ENCODE assay signal across 9 cellular contexts in the genomic region with DNA sequence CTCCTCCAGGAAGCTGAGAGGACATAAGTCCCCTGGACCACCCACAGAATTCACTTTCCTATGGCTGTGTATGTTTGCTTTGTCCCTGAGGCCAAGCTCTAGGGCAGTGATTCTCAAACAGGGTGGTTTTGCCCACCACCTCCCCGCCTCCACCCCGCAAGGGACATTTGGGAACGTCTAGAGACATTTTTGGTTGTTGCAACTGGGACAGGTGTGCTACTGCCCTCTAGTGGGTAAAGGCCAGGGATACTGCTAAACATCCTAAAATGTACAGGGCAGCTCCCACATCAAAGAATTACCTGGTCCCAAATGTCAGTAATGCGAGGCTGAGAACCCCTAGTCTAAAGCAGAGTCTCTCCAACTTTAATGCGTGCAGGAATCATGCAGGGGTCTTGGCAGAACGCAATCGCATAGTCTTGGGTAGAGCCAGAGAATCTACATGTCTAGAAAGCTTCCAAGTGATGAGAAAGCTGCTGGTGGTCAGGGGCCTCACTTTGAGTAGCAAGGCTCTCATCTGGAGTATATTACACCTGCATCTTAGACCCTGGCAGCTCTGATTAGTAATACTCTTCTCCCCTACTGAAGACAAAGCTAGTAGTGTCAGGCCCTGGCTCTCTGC. TPM values are rescaled to one million over a fixed set of nuclear protein-coding genes. Genes with fewer than 3 reads are reported as not detected.
A peak's percentile ranks its signal among the peaks of the same experiment; 100 is the strongest.
DNase-seq lines count a peak whose midpoint lies in the region; ATAC-seq and TF ChIP-seq lines count a peak whose summit lies in the region.
"Had no signal": no experiment of that assay in that cellular context is flagged by ENCODE, and none has a peak within 500 bp of the region (broad histone marks: within the 10 kb centered on the region; RNA-seq: fewer than 3 reads in every experiment).

No MANE protein-coding gene starts in this region.

- TF ChIP-seq RAD21 in Ishikawa (IDR thresholded peaks at IDR 0.05; ENCODE audit: low read depth) = peak; percentile 78

- peaks cover 48% of the 10 kb centered on the region for H3K27me3 ChIP-seq in cardiac muscle cell

- H3K36me3 ChIP-seq in SK-N-MC (ENCODE audit: insufficient read depth, low read length) (no peaks in the 10 kb centered on the region), cardiac muscle cell (no peaks in the 10 kb centered on the region)

- TF ChIP-seq EP300 in Ishikawa (IDR thresholded peaks at IDR 0.05; ENCODE audit: borderline replicate concordance) = no peak

- H3K36me3 Mint-ChIP-seq in activated naive CD8-positive, alpha-beta T cell treated with anti-CD3 and anti-CD28 coated beads for 36 hours = no peaks in the 10 kb centered on the region
- H3K36me3 Mint-ChIP-seq: activated naive CD8-positive, alpha-beta T cell had no signal

- H3K4me3 ChIP-seq in SK-N-MC (no peak overlapping the region), cardiac muscle cell (no peak overlapping the region), retinal pigment epithelial cell (ENCODE audit: low read length) (no peak overlapping the region)

- H3K9me3 Mint-ChIP-seq in activated naive CD8-positive, alpha-beta T cell treated with anti-CD3 and anti-CD28 coated beads for 36 hours = no peaks in the 10 kb centered on the region

- peaks cover 10% of the 10 kb centered on the region for H3K4me1 Mint-ChIP-seq in activated naive CD8-positive, alpha-beta T cell treated with anti-CD3 and anti-CD28 coated beads for 36 hours

- peaks cover 37% of the 10 kb centered on the region for H3K27me3 Mint-ChIP-seq in activated naive CD8-positive, alpha-beta T cell treated with anti-CD3 and anti-CD28 coated beads for 36 hours

- H3K9ac ChIP-seq in SK-N-MC (ENCODE audit: insufficient read length) = no peak overlapping the region

- H3K4me1 ChIP-seq in cardiac muscle cell (ENCODE audit: low read depth) = no peaks in the 10 kb centered on the region

- H3K9me3 ChIP-seq in SK-N-MC (ENCODE audit: low read depth, low read length) (no peaks in the 10 kb centered on the region), cardiac muscle cell (ENCODE audit: low read depth) (no peaks in the 10 kb centered on the region)

- no peak overlapping the region for H3K27ac Mint-ChIP-seq in activated naive CD8-positive, alpha-beta T cell treated with anti-CD3 and anti-CD28 coated beads for 36 hours
- H3K27ac Mint-ChIP-seq: activated naive CD8-positive, alpha-beta T cell had no signal

- ATAC-seq in GM18858 (IDR thresholded peaks at IDR 0.05; ENCODE audit: unreplicated experiment) (no peak), GM21717 (IDR thresholded peaks at IDR 0.05; ENCODE audit: unreplicated experiment) (no peak)

- DNase-seq in DMS53 (lab: John Stamatoyannopoulos, UW) (peak; percentile 75), SK-N-MC (ENCODE audit: low read depth, low spot score) (peak; percentile 6), cardiac muscle cell (ENCODE audit: low read depth in 1 of 2, low spot score in 1 of 2) (peak; percentile 72 to 83), retinal pigment epithelial cell (ENCODE audit: low read depth) (no peak)
- DNase-seq in activated naive CD8-positive, alpha-beta T cell treated with anti-CD3 and anti-CD28 coated beads for 36 hours = peak; percentile 45

- H3K4me3 Mint-ChIP-seq in activated naive CD8-positive, alpha-beta T cell treated with anti-CD3 and anti-CD28 coated beads for 36 hours = no peak overlapping the region
- H3K4me3 Mint-ChIP-seq: activated naive CD8-positive, alpha-beta T cell had no signal

- TF ChIP-seq CTCF in cardiac muscle cell (IDR thresholded peaks at IDR 0.05; ENCODE audit: low read depth, low read length) (peak; percentile 73), retinal pigment epithelial cell (conservative IDR thresholded peaks at IDR 0.05; ENCODE audit: low read depth, low read length) (peak; percentile 84)

- H3K27ac ChIP-seq in SK-N-MC (no peak overlapping the region), cardiac muscle cell (no peak overlapping the region)

TF ChIP-seq in Ishikawa, 13 proteins besides CTCF, POLR2A, EP300 and RAD21:
- no peak for TF ChIP-seq TEAD4 (IDR thresholded peaks at IDR 0.05)
- TF ChIP-seq ZBTB7A (IDR thresholded peaks at IDR 0.05; ENCODE audit: low read depth) = no peak
- TF ChIP-seq EGR1 (IDR thresholded peaks at IDR 0.05) = no peak
- TF ChIP-seq YY1 (IDR thresholded peaks at IDR 0.05; ENCODE audit: low read depth) = no peak
- TF ChIP-seq, protein P1, sequence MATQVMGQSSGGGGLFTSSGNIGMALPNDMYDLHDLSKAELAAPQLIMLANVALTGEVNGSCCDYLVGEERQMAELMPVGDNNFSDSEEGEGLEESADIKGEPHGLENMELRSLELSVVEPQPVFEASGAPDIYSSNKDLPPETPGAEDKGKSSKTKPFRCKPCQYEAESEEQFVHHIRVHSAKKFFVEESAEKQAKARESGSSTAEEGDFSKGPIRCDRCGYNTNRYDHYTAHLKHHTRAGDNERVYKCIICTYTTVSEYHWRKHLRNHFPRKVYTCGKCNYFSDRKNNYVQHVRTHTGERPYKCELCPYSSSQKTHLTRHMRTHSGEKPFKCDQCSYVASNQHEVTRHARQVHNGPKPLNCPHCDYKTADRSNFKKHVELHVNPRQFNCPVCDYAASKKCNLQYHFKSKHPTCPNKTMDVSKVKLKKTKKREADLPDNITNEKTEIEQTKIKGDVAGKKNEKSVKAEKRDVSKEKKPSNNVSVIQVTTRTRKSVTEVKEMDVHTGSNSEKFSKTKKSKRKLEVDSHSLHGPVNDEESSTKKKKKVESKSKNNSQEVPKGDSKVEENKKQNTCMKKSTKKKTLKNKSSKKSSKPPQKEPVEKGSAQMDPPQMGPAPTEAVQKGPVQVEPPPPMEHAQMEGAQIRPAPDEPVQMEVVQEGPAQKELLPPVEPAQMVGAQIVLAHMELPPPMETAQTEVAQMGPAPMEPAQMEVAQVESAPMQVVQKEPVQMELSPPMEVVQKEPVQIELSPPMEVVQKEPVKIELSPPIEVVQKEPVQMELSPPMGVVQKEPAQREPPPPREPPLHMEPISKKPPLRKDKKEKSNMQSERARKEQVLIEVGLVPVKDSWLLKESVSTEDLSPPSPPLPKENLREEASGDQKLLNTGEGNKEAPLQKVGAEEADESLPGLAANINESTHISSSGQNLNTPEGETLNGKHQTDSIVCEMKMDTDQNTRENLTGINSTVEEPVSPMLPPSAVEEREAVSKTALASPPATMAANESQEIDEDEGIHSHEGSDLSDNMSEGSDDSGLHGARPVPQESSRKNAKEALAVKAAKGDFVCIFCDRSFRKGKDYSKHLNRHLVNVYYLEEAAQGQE (IDR thresholded peaks at IDR 0.05; ENCODE audit: low read depth) = no peak
- no peak for TF ChIP-seq USF1 (IDR thresholded peaks at IDR 0.05)
- TF ChIP-seq NFIC (IDR thresholded peaks at IDR 0.05) = no peak
- TF ChIP-seq TAF1 (IDR thresholded peaks at IDR 0.05; ENCODE audit: low read depth) = no peak
- TF ChIP-seq FOXM1 (IDR thresholded peaks at IDR 0.05; ENCODE audit: borderline replicate concordance, low read depth) = no peak
- TF ChIP-seq CEBPB (IDR thresholded peaks at IDR 0.05) = no peak
- TF ChIP-seq TCF12 (IDR thresholded peaks at IDR 0.05; ENCODE audit: low read depth) = no peak
- TF ChIP-seq CREB1 (IDR thresholded peaks at IDR 0.05; ENCODE audit: low read depth) = no peak
- no peak for TF ChIP-seq MAX (IDR thresholded peaks at IDR 0.05)

RNA-seq across cellular contexts. Expression of gene KCNS1, which starts 5.1 kb away (rescaled TPM):
- under 1 TPM; 0.56 to 0.70 TPM for total RNA-seq in activated naive CD8-positive, alpha-beta T cell treated with anti-CD3 and anti-CD28 coated beads for 36 hours
- not detected in 2 replicates for total RNA-seq in cardiac muscle cell
- 0.19 TPM in 1 of 2 replicates, not detected in the other for polyA plus RNA-seq in cardiac muscle cell

RNA-seq across cellular contexts. Expression of gene WFDC5, which starts 19.1 kb away (rescaled TPM):
- under 1 TPM in 1 of 2 experiments, not detected in 1; 0.23 TPM for total RNA-seq in activated naive CD8-positive, alpha-beta T cell treated with anti-CD3 and anti-CD28 coated beads for 36 hours
- total RNA-seq in cardiac muscle cell = not detected in 2 replicates
- not detected in 2 replicates for polyA plus RNA-seq in cardiac muscle cell

RNA-seq across cellular contexts. Expression of gene WFDC12, which starts 28.4 kb away (rescaled TPM):
- total RNA-seq in activated naive CD8-positive, alpha-beta T cell treated with anti-CD3 and anti-CD28 coated beads for 36 hours = not detected
- total RNA-seq in cardiac muscle cell = not detected in 2 replicates
- not detected in 2 replicates for polyA plus RNA-seq in cardiac muscle cell
